In genomic region chr2:201262718-201263117, GRCh38 we compare ENCODE assay signal across 10 cellular contexts. TPM values are rescaled to one million over a fixed set of nuclear protein-coding genes. Genes with fewer than 3 reads are reported as not detected.
A peak's percentile ranks its signal among the peaks of the same experiment; 100 is the strongest.
DNase-seq lines count a peak whose midpoint lies in the region; ATAC-seq and TF ChIP-seq lines count a peak whose summit lies in the region.
"Had no signal": no experiment of that assay in that cellular context is flagged by ENCODE, and none has a peak within 500 bp of the region (broad histone marks: within the 10 kb centered on the region; RNA-seq: fewer than 3 reads in every experiment).

No MANE protein-coding gene starts in this region.

- DNase-seq in activated T-cell treated with anti-CD3 and anti-CD28 coated beads, Interleukin-2, amount 50 U/mL, for 72 hours = peak; percentile 48 to 52
- no peak for DNase-seq in activated T-cell treated with anti-CD3 and anti-CD28 coated beads, Interleukin-2, amount 50 U/mL, for 48 hours
- DNase-seq in RPMI8226 = peak; percentile 70
- no peak for DNase-seq in effector memory CD4-positive, alpha-beta T cell
- peak in 1 of 2 donors; percentile 43 for DNase-seq in stimulated activated naive CD8-positive, alpha-beta T cell treated with anti-CD3 and anti-CD28 coated beads, Interleukin-15, amount 100 ng/mL, for 72 hours
- no peak for DNase-seq in inferior parietal cortex (ENCODE audit: extremely low spot score)
- no peak for DNase-seq in GM13976 (ENCODE audit: low spot score)
- DNase-seq in HK-2 (ENCODE audit: unreplicated experiment) = no peak
- DNase-seq: colonic mucosa, right cardiac atrium had no signal

- peak overlapping the region; percentile 87 for H3K27ac Mint-ChIP-seq in activated T-cell treated with anti-CD3 and anti-CD28 coated beads, Interleukin-2, amount 50 U/mL, for 72 hours
- peak overlapping the region; percentile 86 to 91 for H3K27ac Mint-ChIP-seq in stimulated activated naive CD8-positive, alpha-beta T cell treated with anti-CD3 and anti-CD28 coated beads, Interleukin-15, amount 100 ng/mL, for 72 hours

- H3K4me3 Mint-ChIP-seq in activated T-cell treated with anti-CD3 and anti-CD28 coated beads, Interleukin-2, amount 50 U/mL, for 72 hours = peak overlapping the region; percentile 79 to 82
- H3K4me3 Mint-ChIP-seq in stimulated activated naive CD8-positive, alpha-beta T cell treated with anti-CD3 and anti-CD28 coated beads, Interleukin-15, amount 100 ng/mL, for 72 hours = peak overlapping the region; percentile 78 to 79

- no peak for TF ChIP-seq CTCF in GM13976 (IDR thresholded peaks at IDR 0.05; ENCODE audit: borderline replicate concordance, control extremely low read depth, extremely low read depth, insufficient read depth, missing control alignments)

- H3K27me3 ChIP-seq in effector memory CD4-positive, alpha-beta T cell (replicated peaks; ENCODE audit: control insufficient read depth, insufficient read depth, low read length, poor library complexity, severe bottlenecking) = no peaks in the 10 kb centered on the region
- H3K27me3 ChIP-seq: colonic mucosa had no signal

- H3K9me3 ChIP-seq in effector memory CD4-positive, alpha-beta T cell (ENCODE audit: control insufficient read depth, low read length) = no peaks in the 10 kb centered on the region
- H3K9me3 ChIP-seq: colonic mucosa had no signal

- H3K36me3 ChIP-seq in effector memory CD4-positive, alpha-beta T cell (ENCODE audit: control insufficient read depth, insufficient read depth, low read length) = peaks cover 12% of the 10 kb centered on the region
- H3K36me3 ChIP-seq: colonic mucosa had no signal

- H3K4me1 ChIP-seq in effector memory CD4-positive, alpha-beta T cell (ENCODE audit: control insufficient read depth, insufficient read depth, low read length, poor library complexity, severe bottlenecking) = peaks cover 60% of the 10 kb centered on the region
- H3K4me1 ChIP-seq: colonic mucosa had no signal

- H3K27ac ChIP-seq in effector memory CD4-positive, alpha-beta T cell (ENCODE audit: insufficient read depth, low read length, poor library complexity, severe bottlenecking) = peak overlapping the region; percentile 40
- H3K27ac ChIP-seq: colonic mucosa had no signal

- peak overlapping the region; percentile 24 for H3K4me3 ChIP-seq in effector memory CD4-positive, alpha-beta T cell (ENCODE audit: insufficient read depth, low read depth, low read length, poor library complexity, severe bottlenecking)
- H3K4me3 ChIP-seq: colonic mucosa had no signal

- peaks cover 87% of the 10 kb centered on the region for H3K4me1 Mint-ChIP-seq in activated T-cell treated with anti-CD3 and anti-CD28 coated beads, Interleukin-2, amount 50 U/mL, for 72 hours (ENCODE audit: low read depth)
- H3K4me1 Mint-ChIP-seq in stimulated activated naive CD8-positive, alpha-beta T cell treated with anti-CD3 and anti-CD28 coated beads, Interleukin-15, amount 100 ng/mL, for 72 hours = peaks cover 79% of the 10 kb centered on the region

- peaks cover 21 to 25% of the 10 kb centered on the region in 2 donors for H3K36me3 Mint-ChIP-seq in activated T-cell treated with anti-CD3 and anti-CD28 coated beads, Interleukin-2, amount 50 U/mL, for 72 hours (ENCODE audit: insufficient read depth in 2 of 2)

- peak; percentile 67 to 68 for ATAC-seq in activated T-cell treated with anti-CD3 and anti-CD28 coated beads, Interleukin-2, amount 50 U/mL, for 72 hours (replicated peaks in 1 of 2)
- ATAC-seq in stimulated activated naive CD8-positive, alpha-beta T cell treated with anti-CD3 and anti-CD28 coated beads, Interleukin-15, amount 100 ng/mL, for 72 hours = peak; percentile 60
- ATAC-seq: right cardiac atrium had no signal

- in situ Hi-C loops in GM13976 (cut with MboI; ENCODE audit: low sequenced_read_pairs, unreplicated experiment) = no loop called here

- H3K27me3 Mint-ChIP-seq in activated T-cell treated with anti-CD3 and anti-CD28 coated beads, Interleukin-2, amount 50 U/mL, for 72 hours (ENCODE audit: low read depth) = no peaks in the 10 kb centered on the region
- no peaks in the 10 kb centered on the region for H3K27me3 Mint-ChIP-seq in stimulated activated naive CD8-positive, alpha-beta T cell treated with anti-CD3 and anti-CD28 coated beads, Interleukin-15, amount 100 ng/mL, for 72 hours

- no peaks in the 10 kb centered on the region for H3K9me3 Mint-ChIP-seq in activated T-cell treated with anti-CD3 and anti-CD28 coated beads, Interleukin-2, amount 50 U/mL, for 72 hours
- no peaks in the 10 kb centered on the region for H3K9me3 Mint-ChIP-seq in stimulated activated naive CD8-positive, alpha-beta T cell treated with anti-CD3 and anti-CD28 coated beads, Interleukin-15, amount 100 ng/mL, for 72 hours

RNA-seq across cellular contexts. Expression of gene CASP8, which starts 2.4 kb away (rescaled TPM):
- 10 to 100 TPM; 45.0 to 78.7 TPM for total RNA-seq in activated T-cell treated with anti-CD3 and anti-CD28 coated beads, Interleukin-2, amount 50 U/mL, for 72 hours

Comparison
In these comparisons a context has a peak if more than half of its experiments do, and no peak if none do; other contexts are left out.
1. DNase-seq: peak in activated T-cell treated with anti-CD3 and anti-CD28 coated beads, Interleukin-2, amount 50 U/mL, for 72 hours (2 of 2) and RPMI8226 (single experiment); none in activated T-cell treated with anti-CD3 and anti-CD28 coated beads, Interleukin-2, amount 50 U/mL, for 48 hours (0 of 2), effector memory CD4-positive, alpha-beta T cell (0 of 3), inferior parietal cortex (single experiment), GM13976 (single experiment) and HK-2 (single experiment).